Comparison of ENCODE assay signal across 1 cellular context in genomic region chr18:79950440-79951341, GRCh38.
A peak's percentile ranks its signal among the peaks of the same experiment; 100 is the strongest.
TF ChIP-seq lines count a peak whose summit lies in the region.

No MANE protein-coding gene starts in this region.

TF ChIP-seq in HepG2, 621 proteins besides CTCF, POLR2A, EP300 and RAD21 (continues in another document):
- TF ChIP-seq TSC22D2 (CRISPR knock-in tag; IDR thresholded peaks at IDR 0.05; ENCODE audit: borderline replicate concordance) (no peak), SAP130 (CRISPR knock-in tag; IDR thresholded peaks at IDR 0.05; ENCODE audit: low read depth) (peak; percentile 31; the same call in 1 of the 2 replicates), PRPF4 (IDR thresholded peaks at IDR 0.05; ENCODE audit: low read depth, low read length, poor library complexity, severe bottlenecking) (no peak), HNRNPL (IDR thresholded peaks at IDR 0.05; ENCODE audit: low read depth, low read length) (peak; percentile 43; the same call in 1 of the 2 replicates), HDAC1 (CRISPR knock-in tag; IDR thresholded peaks at IDR 0.05) (0 out of 2 replicates have a peak, but pooled peaks have one; percentile 2), ZSCAN20 (CRISPR knock-in tag; IDR thresholded peaks at IDR 0.05; ENCODE audit: borderline replicate concordance) (no peak), ZBTB7A (CRISPR knock-in tag; IDR thresholded peaks at IDR 0.05) (no peak), MAFF (IDR thresholded peaks at IDR 0.05; ENCODE audit: low read depth, low read length) (no peak), MXI1 (IDR thresholded peaks at IDR 0.05; ENCODE audit: borderline replicate concordance, low read depth, low read length) (peak; percentile 14; the same call in 1 of the 3 replicates), ZFX (CRISPR knock-in tag; IDR thresholded peaks at IDR 0.05; ENCODE audit: low read depth) (peak; percentile 56; the same call in 1 of the 2 replicates), ZSCAN21 (CRISPR knock-in tag; IDR thresholded peaks at IDR 0.05; ENCODE audit: borderline replicate concordance) (peak; percentile 46; the same call in 1 of the 2 replicates), HNRNPLL (IDR thresholded peaks at IDR 0.05; ENCODE audit: low read depth, low read length, poor library complexity, severe bottlenecking) (peak; percentile 33), ARID4A (CRISPR knock-in tag; IDR thresholded peaks at IDR 0.05; ENCODE audit: borderline replicate concordance) (peak; percentile 44), CCDC6 (CRISPR knock-in tag; IDR thresholded peaks at IDR 0.05) (0 out of 2 replicates have a peak, but pooled peaks have one; percentile 1), TMF1 (CRISPR knock-in tag; IDR thresholded peaks at IDR 0.05; ENCODE audit: low read depth) (0 out of 2 replicates have a peak, but pooled peaks have one; percentile 40), ZNF607 (CRISPR knock-in tag; IDR thresholded peaks at IDR 0.05; ENCODE audit: borderline replicate concordance) (peak; percentile 30; the same call in 1 of the 2 replicates), ZNF687 (CRISPR knock-in tag; IDR thresholded peaks at IDR 0.05) (peak; percentile 52), SPEN (CRISPR knock-in tag; IDR thresholded peaks at IDR 0.05; ENCODE audit: low read depth) (0 out of 2 replicates have a peak, but pooled peaks have one; percentile 16), NKX3-1 (CRISPR knock-in tag; IDR thresholded peaks at IDR 0.05) (no peak), ZFY (CRISPR knock-in tag; IDR thresholded peaks at IDR 0.05) (peak; percentile 57), NR0B2 (CRISPR knock-in tag; IDR thresholded peaks at IDR 0.05) (no peak), ZNF777 (CRISPR knock-in tag; IDR thresholded peaks at IDR 0.05) (0 out of 2 replicates have a peak, but pooled peaks have one; percentile 31), ESRRA (CRISPR knock-in tag; IDR thresholded peaks at IDR 0.05; ENCODE audit: low read depth) (no peak), TFAP4 (IDR thresholded peaks at IDR 0.05; ENCODE audit: borderline replicate concordance, low read depth) (peak; percentile 23; the same call in 1 of the 2 replicates), MAZ (IDR thresholded peaks at IDR 0.05; ENCODE audit: borderline replicate concordance, low read depth, low read length) (no peak), MAZ (CRISPR knock-in tag; IDR thresholded peaks at IDR 0.05; ENCODE audit: low read depth) (0 out of 2 replicates have a peak, but pooled peaks have one; percentile 8), AGO2 (optimal IDR thresholded peaks at IDR 0.05; ENCODE audit: low read depth, low read length) (peak; percentile 66), ZNF574 (CRISPR knock-in tag; IDR thresholded peaks at IDR 0.05) (peak; percentile 36; the same call in 1 of the 2 replicates), FOSL1 (CRISPR knock-in tag; IDR thresholded peaks at IDR 0.05; ENCODE audit: borderline replicate concordance) (no peak), RBFOX2 (IDR thresholded peaks at IDR 0.05; ENCODE audit: low read depth, low read length) (peak; percentile 53; the same call in 1 of the 2 replicates)
- TF ChIP-seq, protein P1, sequence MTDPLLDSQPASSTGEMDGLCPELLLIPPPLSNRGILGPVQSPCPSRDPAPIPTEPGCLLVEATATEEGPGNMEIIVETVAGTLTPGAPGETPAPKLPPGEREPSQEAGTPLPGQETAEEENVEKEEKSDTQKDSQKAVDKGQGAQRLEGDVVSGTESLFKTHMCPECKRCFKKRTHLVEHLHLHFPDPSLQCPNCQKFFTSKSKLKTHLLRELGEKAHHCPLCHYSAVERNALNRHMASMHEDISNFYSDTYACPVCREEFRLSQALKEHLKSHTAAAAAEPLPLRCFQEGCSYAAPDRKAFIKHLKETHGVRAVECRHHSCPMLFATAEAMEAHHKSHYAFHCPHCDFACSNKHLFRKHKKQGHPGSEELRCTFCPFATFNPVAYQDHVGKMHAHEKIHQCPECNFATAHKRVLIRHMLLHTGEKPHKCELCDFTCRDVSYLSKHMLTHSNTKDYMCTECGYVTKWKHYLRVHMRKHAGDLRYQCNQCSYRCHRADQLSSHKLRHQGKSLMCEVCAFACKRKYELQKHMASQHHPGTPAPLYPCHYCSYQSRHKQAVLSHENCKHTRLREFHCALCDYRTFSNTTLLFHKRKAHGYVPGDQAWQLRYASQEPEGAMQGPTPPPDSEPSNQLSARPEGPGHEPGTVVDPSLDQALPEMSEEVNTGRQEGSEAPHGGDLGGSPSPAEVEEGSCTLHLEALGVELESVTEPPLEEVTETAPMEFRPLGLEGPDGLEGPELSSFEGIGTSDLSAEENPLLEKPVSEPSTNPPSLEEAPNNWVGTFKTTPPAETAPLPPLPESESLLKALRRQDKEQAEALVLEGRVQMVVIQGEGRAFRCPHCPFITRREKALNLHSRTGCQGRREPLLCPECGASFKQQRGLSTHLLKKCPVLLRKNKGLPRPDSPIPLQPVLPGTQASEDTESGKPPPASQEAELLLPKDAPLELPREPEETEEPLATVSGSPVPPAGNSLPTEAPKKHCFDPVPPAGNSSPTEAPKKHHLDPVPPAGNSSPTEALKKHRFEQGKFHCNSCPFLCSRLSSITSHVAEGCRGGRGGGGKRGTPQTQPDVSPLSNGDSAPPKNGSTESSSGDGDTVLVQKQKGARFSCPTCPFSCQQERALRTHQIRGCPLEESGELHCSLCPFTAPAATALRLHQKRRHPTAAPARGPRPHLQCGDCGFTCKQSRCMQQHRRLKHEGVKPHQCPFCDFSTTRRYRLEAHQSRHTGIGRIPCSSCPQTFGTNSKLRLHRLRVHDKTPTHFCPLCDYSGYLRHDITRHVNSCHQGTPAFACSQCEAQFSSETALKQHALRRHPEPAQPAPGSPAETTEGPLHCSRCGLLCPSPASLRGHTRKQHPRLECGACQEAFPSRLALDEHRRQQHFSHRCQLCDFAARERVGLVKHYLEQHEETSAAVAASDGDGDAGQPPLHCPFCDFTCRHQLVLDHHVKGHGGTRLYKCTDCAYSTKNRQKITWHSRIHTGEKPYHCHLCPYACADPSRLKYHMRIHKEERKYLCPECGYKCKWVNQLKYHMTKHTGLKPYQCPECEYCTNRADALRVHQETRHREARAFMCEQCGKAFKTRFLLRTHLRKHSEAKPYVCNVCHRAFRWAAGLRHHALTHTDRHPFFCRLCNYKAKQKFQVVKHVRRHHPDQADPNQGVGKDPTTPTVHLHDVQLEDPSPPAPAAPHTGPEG (CRISPR knock-in tag; IDR thresholded peaks at IDR 0.05): 0 out of 2 replicates have a peak, but pooled peaks have one; percentile 15
- TF ChIP-seq, protein P2, sequence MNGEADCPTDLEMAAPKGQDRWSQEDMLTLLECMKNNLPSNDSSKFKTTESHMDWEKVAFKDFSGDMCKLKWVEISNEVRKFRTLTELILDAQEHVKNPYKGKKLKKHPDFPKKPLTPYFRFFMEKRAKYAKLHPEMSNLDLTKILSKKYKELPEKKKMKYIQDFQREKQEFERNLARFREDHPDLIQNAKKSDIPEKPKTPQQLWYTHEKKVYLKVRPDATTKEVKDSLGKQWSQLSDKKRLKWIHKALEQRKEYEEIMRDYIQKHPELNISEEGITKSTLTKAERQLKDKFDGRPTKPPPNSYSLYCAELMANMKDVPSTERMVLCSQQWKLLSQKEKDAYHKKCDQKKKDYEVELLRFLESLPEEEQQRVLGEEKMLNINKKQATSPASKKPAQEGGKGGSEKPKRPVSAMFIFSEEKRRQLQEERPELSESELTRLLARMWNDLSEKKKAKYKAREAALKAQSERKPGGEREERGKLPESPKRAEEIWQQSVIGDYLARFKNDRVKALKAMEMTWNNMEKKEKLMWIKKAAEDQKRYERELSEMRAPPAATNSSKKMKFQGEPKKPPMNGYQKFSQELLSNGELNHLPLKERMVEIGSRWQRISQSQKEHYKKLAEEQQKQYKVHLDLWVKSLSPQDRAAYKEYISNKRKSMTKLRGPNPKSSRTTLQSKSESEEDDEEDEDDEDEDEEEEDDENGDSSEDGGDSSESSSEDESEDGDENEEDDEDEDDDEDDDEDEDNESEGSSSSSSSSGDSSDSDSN (CRISPR knock-in tag; IDR thresholded peaks at IDR 0.05): peak; percentile 90; the same call in 1 of the 2 replicates
